In genomic region chr1:12003762-12004161, GRCh38 we compare ENCODE assay signal across 17 cellular contexts. TPM values are rescaled to one million over a fixed set of nuclear protein-coding genes. Genes with fewer than 3 reads are reported as not detected.
DNase-seq lines count a peak whose midpoint lies in the region; ATAC-seq and TF ChIP-seq lines count a peak whose summit lies in the region.
"Had no signal": no experiment of that assay in that cellular context is flagged by ENCODE, and none has a peak within 500 bp of the region (broad histone marks: within the 10 kb centered on the region; RNA-seq: fewer than 3 reads in every experiment).

No MANE protein-coding gene starts in this region.

- H3K27ac ChIP-seq in aorta (ENCODE audit: low read depth in 1 of 2, low read length in 2 of 2) = no peak overlapping the region
- H3K27ac ChIP-seq: 22Rv1, GM23248 had no signal

- TF ChIP-seq CTCF in activated CD8-positive, alpha-beta T cell treated with anti-CD3 and anti-CD28 coated beads for 36 hours (IDR thresholded peaks at IDR 0.05) = no peak

- peaks cover 44% of the 10 kb centered on the region for H3K36me3 Mint-ChIP-seq in activated CD8-positive, alpha-beta T cell treated with anti-CD3 and anti-CD28 coated beads for 36 hours (ENCODE audit: low read depth)
- peaks cover 71% of the 10 kb centered on the region for H3K36me3 Mint-ChIP-seq in activated CD8-positive, alpha-beta T cell treated with anti-CD3 and anti-CD28 coated beads, Interleukin-2, amount 10 ng/mL, durations not matched to agents 7 days and 5 days (ENCODE audit: low read depth)
- H3K36me3 Mint-ChIP-seq in activated T-helper 17 cell treated with anti-CD3 and anti-CD28 coated beads, Interleukin-2, amount 50 U/mL, for 72 hours (ENCODE audit: low read depth) = peaks cover 96% of the 10 kb centered on the region
- peaks cover 90% of the 10 kb centered on the region for H3K36me3 Mint-ChIP-seq in stimulated activated effector memory CD8-positive, alpha-beta T cell treated with anti-CD3 and anti-CD28 coated beads, Interleukin-12 subunit alpha, Interleukin-12 subunit beta, amount 100 ng/mL, for 72 hours

- H3K4me1 ChIP-seq in aorta (ENCODE audit: control insufficient read depth in 1 of 2, insufficient read depth in 2 of 2, low read length in 2 of 2) = no peaks in the 10 kb centered on the region

- CTCF ChIA-PET in activated CD8-positive, alpha-beta T cell treated with anti-CD3 and anti-CD28 coated beads for 36 hours (lab: Charles Lee) = interaction anchor here (0.7 to 1.4 kb wide), 2 partner anchors 22 to 23 kb away, joined by 3 read pairs; no protein-coding TSS in a partner anchor
- CTCF ChIA-PET in activated CD8-positive, alpha-beta T cell treated with anti-CD3 and anti-CD28 coated beads, Interleukin-2, amount 10 ng/mL, durations not matched to agents 7 days and 5 days (lab: Charles Lee) = interaction anchor here (1.1 kb wide), 1 partner anchor 28 kb away, joined by 3 read pairs; no protein-coding TSS in a partner anchor

- intact Hi-C loops in activated CD8-positive, alpha-beta T cell treated with anti-CD3 and anti-CD28 coated beads for 36 hours (cut with micrococcal nuclease) = no loop called here
- intact Hi-C loops in aorta (cut with DNase I) = no loop called here

- no peak overlapping the region for H3K4me3 Mint-ChIP-seq in activated CD8-positive, alpha-beta T cell treated with anti-CD3 and anti-CD28 coated beads for 36 hours
- H3K4me3 Mint-ChIP-seq in activated CD8-positive, alpha-beta T cell treated with anti-CD3 and anti-CD28 coated beads, Interleukin-2, amount 10 ng/mL, durations not matched to agents 7 days and 5 days = no peak overlapping the region
- no peak overlapping the region for H3K4me3 Mint-ChIP-seq in activated T-helper 17 cell treated with anti-CD3 and anti-CD28 coated beads, Interleukin-2, amount 50 U/mL, for 72 hours
- no peak overlapping the region for H3K4me3 Mint-ChIP-seq in stimulated activated effector memory CD8-positive, alpha-beta T cell treated with anti-CD3 and anti-CD28 coated beads, Interleukin-12 subunit alpha, Interleukin-12 subunit beta, amount 100 ng/mL, for 72 hours
- H3K4me3 Mint-ChIP-seq: CD14-positive monocyte; CD8-positive, alpha-beta T cell had no signal

- no peaks in the 10 kb centered on the region for H3K27me3 Mint-ChIP-seq in activated CD8-positive, alpha-beta T cell treated with anti-CD3 and anti-CD28 coated beads for 36 hours
- H3K27me3 Mint-ChIP-seq in activated CD8-positive, alpha-beta T cell treated with anti-CD3 and anti-CD28 coated beads, Interleukin-2, amount 10 ng/mL, durations not matched to agents 7 days and 5 days (ENCODE audit: low read depth) = no peaks in the 10 kb centered on the region
- no peaks in the 10 kb centered on the region for H3K27me3 Mint-ChIP-seq in activated T-helper 17 cell treated with anti-CD3 and anti-CD28 coated beads, Interleukin-2, amount 50 U/mL, for 72 hours

- ATAC-seq in activated CD8-positive, alpha-beta T cell treated with anti-CD3 and anti-CD28 coated beads for 36 hours = no peak
- no peak for ATAC-seq in activated CD8-positive, alpha-beta T cell treated with anti-CD3 and anti-CD28 coated beads, Interleukin-2, amount 10 ng/mL, durations not matched to agents 7 days and 5 days
- no peak for ATAC-seq in activated T-helper 17 cell treated with anti-CD3 and anti-CD28 coated beads, Interleukin-2, amount 50 U/mL, for 72 hours (replicated peaks)
- ATAC-seq in stimulated activated effector memory CD8-positive, alpha-beta T cell treated with anti-CD3 and anti-CD28 coated beads, Interleukin-12 subunit alpha, Interleukin-12 subunit beta, amount 100 ng/mL, for 72 hours = no peak
- ATAC-seq in HG03175 (IDR thresholded peaks at IDR 0.05; ENCODE audit: unreplicated experiment) = no peak
- no peak for ATAC-seq in aorta (ENCODE audit: low FRiP score)
- ATAC-seq in HG03469 (IDR thresholded peaks at IDR 0.05; ENCODE audit: unreplicated experiment) = no peak
- ATAC-seq: CD8-positive, alpha-beta T cell; HCT116 had no signal

- WGBS in aorta, 2 donors = 90 to 93% methylated on average over 12 of the region's 12 CpGs

- H3K4me1 Mint-ChIP-seq in activated CD8-positive, alpha-beta T cell treated with anti-CD3 and anti-CD28 coated beads for 36 hours (ENCODE audit: low read depth) = no peaks in the 10 kb centered on the region
- no peaks in the 10 kb centered on the region for H3K4me1 Mint-ChIP-seq in activated CD8-positive, alpha-beta T cell treated with anti-CD3 and anti-CD28 coated beads, Interleukin-2, amount 10 ng/mL, durations not matched to agents 7 days and 5 days (ENCODE audit: low read depth)
- no peaks in the 10 kb centered on the region for H3K4me1 Mint-ChIP-seq in activated T-helper 17 cell treated with anti-CD3 and anti-CD28 coated beads, Interleukin-2, amount 50 U/mL, for 72 hours
- peaks cover 10% of the 10 kb centered on the region for H3K4me1 Mint-ChIP-seq in stimulated activated effector memory CD8-positive, alpha-beta T cell treated with anti-CD3 and anti-CD28 coated beads, Interleukin-12 subunit alpha, Interleukin-12 subunit beta, amount 100 ng/mL, for 72 hours
- H3K4me1 Mint-ChIP-seq: CD14-positive monocyte had no signal

- H3K27ac Mint-ChIP-seq in activated CD8-positive, alpha-beta T cell treated with anti-CD3 and anti-CD28 coated beads for 36 hours = peak overlapping the region; percentile 32
- no peak overlapping the region for H3K27ac Mint-ChIP-seq in activated CD8-positive, alpha-beta T cell treated with anti-CD3 and anti-CD28 coated beads, Interleukin-2, amount 10 ng/mL, durations not matched to agents 7 days and 5 days
- peak overlapping the region; percentile 41 for H3K27ac Mint-ChIP-seq in activated T-helper 17 cell treated with anti-CD3 and anti-CD28 coated beads, Interleukin-2, amount 50 U/mL, for 72 hours
- H3K27ac Mint-ChIP-seq in stimulated activated effector memory CD8-positive, alpha-beta T cell treated with anti-CD3 and anti-CD28 coated beads, Interleukin-12 subunit alpha, Interleukin-12 subunit beta, amount 100 ng/mL, for 72 hours = peak overlapping the region; percentile 29
- H3K27ac Mint-ChIP-seq: CD8-positive, alpha-beta T cell had no signal

- H3K9me3 Mint-ChIP-seq in activated CD8-positive, alpha-beta T cell treated with anti-CD3 and anti-CD28 coated beads for 36 hours = no peaks in the 10 kb centered on the region
- H3K9me3 Mint-ChIP-seq in activated CD8-positive, alpha-beta T cell treated with anti-CD3 and anti-CD28 coated beads, Interleukin-2, amount 10 ng/mL, durations not matched to agents 7 days and 5 days (ENCODE audit: insufficient read depth) = no peaks in the 10 kb centered on the region
- H3K9me3 Mint-ChIP-seq in activated T-helper 17 cell treated with anti-CD3 and anti-CD28 coated beads, Interleukin-2, amount 50 U/mL, for 72 hours = no peaks in the 10 kb centered on the region
- H3K9me3 Mint-ChIP-seq in stimulated activated effector memory CD8-positive, alpha-beta T cell treated with anti-CD3 and anti-CD28 coated beads, Interleukin-12 subunit alpha, Interleukin-12 subunit beta, amount 100 ng/mL, for 72 hours = no peaks in the 10 kb centered on the region
- H3K9me3 Mint-ChIP-seq: CD8-positive, alpha-beta T cell had no signal

- H3K4me3 ChIP-seq in aorta (ENCODE audit: low read length in 2 of 2) = no peak overlapping the region
- H3K4me3 ChIP-seq: GM23248 had no signal

- POLR2A ChIA-PET in activated CD8-positive, alpha-beta T cell treated with anti-CD3 and anti-CD28 coated beads for 36 hours (lab: Charles Lee) = interaction anchor here (0.6 to 2.2 kb wide), 3 partner anchors 23 to 94 kb away, joined by 3 to 7 read pairs (median 7); partner anchors contain the start of gene MFN2
- POLR2A ChIA-PET in activated CD8-positive, alpha-beta T cell treated with anti-CD3 and anti-CD28 coated beads, Interleukin-2, amount 10 ng/mL, durations not matched to agents 7 days and 5 days (lab: Charles Lee) = interaction anchor here (1.2 to 1.7 kb wide), 2 partner anchors 94 to 96 kb away, joined by 5 to 7 read pairs; no protein-coding TSS in a partner anchor

- no peaks in the 10 kb centered on the region for H3K27me3 ChIP-seq in aorta (ENCODE audit: control insufficient read depth in 1 of 2, insufficient read depth in 2 of 2, low read length in 1 of 2)

- DNase-seq in activated CD8-positive, alpha-beta T cell treated with anti-CD3 and anti-CD28 coated beads for 36 hours = no peak
- no peak for DNase-seq in activated CD8-positive, alpha-beta T cell treated with anti-CD3 and anti-CD28 coated beads, Interleukin-2, amount 10 ng/mL, durations not matched to agents 7 days and 5 days
- DNase-seq in NCI-H524 (lab: John Stamatoyannopoulos, UW) (peak; percentile 62 to 73), aorta (no peak)
- DNase-seq in stimulated activated effector memory CD8-positive, alpha-beta T cell treated with anti-CD3 and anti-CD28 coated beads, Interleukin-12 subunit alpha, Interleukin-12 subunit beta, amount 100 ng/mL, for 72 hours (ENCODE audit: low spot score in 2 of 2) = no peak
- DNase-seq: CD8-positive, alpha-beta T cell; COR-L47; DMS53 had no signal

- no peaks in the 10 kb centered on the region for H3K9me3 ChIP-seq in aorta (ENCODE audit: control insufficient read depth, low read length)

- H3K36me3 ChIP-seq in aorta (ENCODE audit: control insufficient read depth in 1 of 2, insufficient read depth in 2 of 2, low read length in 1 of 2) = peaks cover 9 to 27% of the 10 kb centered on the region in 2 donors

RNA-seq across cellular contexts. Expression of gene MIIP, which starts 15.5 kb away (rescaled TPM):
- total RNA-seq in activated CD8-positive, alpha-beta T cell treated with anti-CD3 and anti-CD28 coated beads for 36 hours = 10 to 100 TPM; 24.0 to 24.7 TPM
- 10 to 100 TPM; 34.7 to 37.4 TPM for total RNA-seq in activated CD8-positive, alpha-beta T cell treated with anti-CD3 and anti-CD28 coated beads, Interleukin-2, amount 10 ng/mL, durations not matched to agents 7 days and 5 days
- 100 to 1,000 TPM in 1 of 2 donors, 10 to 100 TPM in 1; 51.1 to 115 TPM for total RNA-seq in activated T-helper 17 cell treated with anti-CD3 and anti-CD28 coated beads, Interleukin-2, amount 50 U/mL, for 72 hours
- total RNA-seq in aorta = 10 to 100 TPM; 19.5 to 25.4 TPM
- 100 to 1,000 TPM in 1 of 2 donors, 10 to 100 TPM in 1; 16.3 to 132 TPM for polyA plus RNA-seq in aorta

RNA-seq across cellular contexts. Expression of gene MFN2, which starts 23.5 kb away (rescaled TPM):
- total RNA-seq in activated CD8-positive, alpha-beta T cell treated with anti-CD3 and anti-CD28 coated beads for 36 hours = 10 to 100 TPM; 51.0 to 51.1 TPM
- 10 to 100 TPM; 55.1 to 60.4 TPM for total RNA-seq in activated CD8-positive, alpha-beta T cell treated with anti-CD3 and anti-CD28 coated beads, Interleukin-2, amount 10 ng/mL, durations not matched to agents 7 days and 5 days
- total RNA-seq in activated T-helper 17 cell treated with anti-CD3 and anti-CD28 coated beads, Interleukin-2, amount 50 U/mL, for 72 hours = 10 to 100 TPM; 46.5 to 70.1 TPM
- 10 to 100 TPM; 57.1 TPM for total RNA-seq in aorta
- 10 to 100 TPM; 22.4 to 33.3 TPM for polyA plus RNA-seq in aorta

RNA-seq across cellular contexts. Expression of gene TNFRSF8, which starts 59.3 kb away (rescaled TPM):
- total RNA-seq in activated CD8-positive, alpha-beta T cell treated with anti-CD3 and anti-CD28 coated beads for 36 hours = 1 to 10 TPM; 1.5 to 1.8 TPM
- under 1 TPM; 0.95 to 0.97 TPM for total RNA-seq in activated CD8-positive, alpha-beta T cell treated with anti-CD3 and anti-CD28 coated beads, Interleukin-2, amount 10 ng/mL, durations not matched to agents 7 days and 5 days
- 100 to 1,000 TPM in 1 of 2 donors, 10 to 100 TPM in 1; 35.3 to 216 TPM for total RNA-seq in activated T-helper 17 cell treated with anti-CD3 and anti-CD28 coated beads, Interleukin-2, amount 50 U/mL, for 72 hours
- total RNA-seq in aorta = 1 to 10 TPM in 1 of 2 donors, under 1 TPM in 1; 0.88 to 4.7 TPM
- polyA plus RNA-seq in aorta = 1 to 10 TPM in 1 of 2 donors, under 1 TPM in 1; 0.74 to 1.8 TPM
- total RNA-seq: A673; CD8-positive, alpha-beta T cell; GM23248 had no signal
- polyA plus RNA-seq: BJ had no signal

Comparison
In these comparisons a context has a peak if more than half of its experiments do, and no peak if none do; other contexts are left out.
1. DNase-seq: peak in NCI-H524 (2 of 2); none in activated CD8-positive, alpha-beta T cell treated with anti-CD3 and anti-CD28 coated beads for 36 hours (single experiment), activated CD8-positive, alpha-beta T cell treated with anti-CD3 and anti-CD28 coated beads, Interleukin-2, amount 10 ng/mL, durations not matched to agents 7 days and 5 days (single experiment), stimulated activated effector memory CD8-positive, alpha-beta T cell treated with anti-CD3 and anti-CD28 coated beads, Interleukin-12 subunit alpha, Interleukin-12 subunit beta, amount 100 ng/mL, for 72 hours (0 of 2) and aorta (0 of 2).
2. RNA of gene TNFRSF8, which starts 59.3 kb away (total RNA-seq): 35.3 to 216 TPM in activated T-helper 17 cell treated with anti-CD3 and anti-CD28 coated beads, Interleukin-2, amount 50 U/mL, for 72 hours; 0.88 to 4.7 TPM in aorta, 1.5 to 1.8 TPM in activated CD8-positive, alpha-beta T cell treated with anti-CD3 and anti-CD28 coated beads for 36 hours and 0.95 to 0.97 TPM in activated CD8-positive, alpha-beta T cell treated with anti-CD3 and anti-CD28 coated beads, Interleukin-2, amount 10 ng/mL, durations not matched to agents 7 days and 5 days; every median in the first group is over 4 times any median in the second.